In genomic region chr3:13544293-13544831, GRCh38 we compare ENCODE assay signal across 9 cellular contexts. TPM values are rescaled to one million over a fixed set of nuclear protein-coding genes. Genes with fewer than 3 reads are reported as not detected.
DNase-seq lines count a peak whose midpoint lies in the region; ATAC-seq and TF ChIP-seq lines count a peak whose summit lies in the region.
"Had no signal": no experiment of that assay in that cellular context is flagged by ENCODE, and none has a peak within 500 bp of the region (broad histone marks: within the 10 kb centered on the region; RNA-seq: fewer than 3 reads in every experiment).

No MANE protein-coding gene starts in this region.

- H3K27me3 Mint-ChIP-seq in activated T-cell treated with anti-CD3 and anti-CD28 coated beads, Interleukin-2, amount 50 U/mL, for 24 hours, result peaks cover 59% of the 10 kb centered on the region
- H3K27me3 Mint-ChIP-seq in glutamatergic neuron (ENCODE audit: unreplicated experiment), result peaks cover 9% of the 10 kb centered on the region

- H3K27ac Mint-ChIP-seq in activated T-cell treated with anti-CD3 and anti-CD28 coated beads, Interleukin-2, amount 50 U/mL, for 24 hours, result peak overlapping the region; percentile 38
- no peak overlapping the region for H3K27ac Mint-ChIP-seq in glutamatergic neuron (ENCODE audit: unreplicated experiment)

- no peak overlapping the region for H3K4me3 Mint-ChIP-seq in activated T-cell treated with anti-CD3 and anti-CD28 coated beads, Interleukin-2, amount 50 U/mL, for 24 hours
- H3K4me3 Mint-ChIP-seq in glutamatergic neuron (ENCODE audit: unreplicated experiment), result no peak overlapping the region

- no peak for TF ChIP-seq CTCF in glutamatergic neuron (IDR thresholded peaks at IDR 0.05; ENCODE audit: partially characterized antibody, unreplicated experiment)

- DNase-seq in LHCN-M2 (ENCODE audit: low read depth), result peak; percentile 68
- DNase-seq in activated T-cell treated with anti-CD3 and anti-CD28 coated beads, Interleukin-2, amount 50 U/mL, for 24 hours, result peak; percentile 70
- DNase-seq in glutamatergic neuron, result peak; percentile 5
- DNase-seq in stimulated activated CD8-positive, alpha-beta memory T cell treated with anti-CD3 and anti-CD28 coated beads, Interleukin-4, amount 100 ng/mL, for 48 hours, result peak; percentile 75
- no peak for DNase-seq in NCI-H510A treated with DMSO at 0.1 percent for 48 hours (lab: John Stamatoyannopoulos, UW)
- DNase-seq in LoVo (ENCODE audit: low spot score), result no peak
- DNase-seq: NCI-H748 treated with DMSO at 0.1 percent for 48 hours had no signal

- ATAC-seq in HG02938 (IDR thresholded peaks at IDR 0.05; ENCODE audit: unreplicated experiment) (no peak), GM21528 (IDR thresholded peaks at IDR 0.05; ENCODE audit: low FRiP score, unreplicated experiment) (no peak)

- H3K9me3 Mint-ChIP-seq in activated T-cell treated with anti-CD3 and anti-CD28 coated beads, Interleukin-2, amount 50 U/mL, for 24 hours, result peaks cover 4% of the 10 kb centered on the region
- peaks cover 9% of the 10 kb centered on the region for H3K9me3 Mint-ChIP-seq in glutamatergic neuron (ENCODE audit: unreplicated experiment)

- H3K4me1 Mint-ChIP-seq in activated T-cell treated with anti-CD3 and anti-CD28 coated beads, Interleukin-2, amount 50 U/mL, for 24 hours (ENCODE audit: low read depth), result peaks cover 23% of the 10 kb centered on the region
- H3K4me1 Mint-ChIP-seq in glutamatergic neuron (ENCODE audit: low read depth, unreplicated experiment), result peaks cover 18% of the 10 kb centered on the region

- H3K36me3 Mint-ChIP-seq in activated T-cell treated with anti-CD3 and anti-CD28 coated beads, Interleukin-2, amount 50 U/mL, for 24 hours (ENCODE audit: low read depth), result no peaks in the 10 kb centered on the region
- peaks cover 12% of the 10 kb centered on the region for H3K36me3 Mint-ChIP-seq in glutamatergic neuron (ENCODE audit: unreplicated experiment)

RNA-seq across cellular contexts. Expression of gene FBLN2, which starts 4.6 kb away (rescaled TPM):
- 0.06 and 0.19 TPM in 2 replicates for total RNA-seq in LHCN-M2 (2014; rRNA removed)
- 0.10 TPM for polyA plus RNA-seq in LHCN-M2 (2012)
- total RNA-seq in glutamatergic neuron (ENCODE audit: unreplicated experiment), result 2.1 TPM

Comparison
In these comparisons a context has a peak if more than half of its experiments do, and no peak if none do; other contexts are left out.
1. DNase-seq: peak in LHCN-M2 (single experiment), activated T-cell treated with anti-CD3 and anti-CD28 coated beads, Interleukin-2, amount 50 U/mL, for 24 hours (single experiment), glutamatergic neuron (single experiment) and stimulated activated CD8-positive, alpha-beta memory T cell treated with anti-CD3 and anti-CD28 coated beads, Interleukin-4, amount 100 ng/mL, for 48 hours (single experiment); none in NCI-H510A treated with DMSO at 0.1 percent for 48 hours (single experiment) and LoVo (single experiment).